8 cellular contexts compared by ENCODE assay signal in the genomic region with DNA sequence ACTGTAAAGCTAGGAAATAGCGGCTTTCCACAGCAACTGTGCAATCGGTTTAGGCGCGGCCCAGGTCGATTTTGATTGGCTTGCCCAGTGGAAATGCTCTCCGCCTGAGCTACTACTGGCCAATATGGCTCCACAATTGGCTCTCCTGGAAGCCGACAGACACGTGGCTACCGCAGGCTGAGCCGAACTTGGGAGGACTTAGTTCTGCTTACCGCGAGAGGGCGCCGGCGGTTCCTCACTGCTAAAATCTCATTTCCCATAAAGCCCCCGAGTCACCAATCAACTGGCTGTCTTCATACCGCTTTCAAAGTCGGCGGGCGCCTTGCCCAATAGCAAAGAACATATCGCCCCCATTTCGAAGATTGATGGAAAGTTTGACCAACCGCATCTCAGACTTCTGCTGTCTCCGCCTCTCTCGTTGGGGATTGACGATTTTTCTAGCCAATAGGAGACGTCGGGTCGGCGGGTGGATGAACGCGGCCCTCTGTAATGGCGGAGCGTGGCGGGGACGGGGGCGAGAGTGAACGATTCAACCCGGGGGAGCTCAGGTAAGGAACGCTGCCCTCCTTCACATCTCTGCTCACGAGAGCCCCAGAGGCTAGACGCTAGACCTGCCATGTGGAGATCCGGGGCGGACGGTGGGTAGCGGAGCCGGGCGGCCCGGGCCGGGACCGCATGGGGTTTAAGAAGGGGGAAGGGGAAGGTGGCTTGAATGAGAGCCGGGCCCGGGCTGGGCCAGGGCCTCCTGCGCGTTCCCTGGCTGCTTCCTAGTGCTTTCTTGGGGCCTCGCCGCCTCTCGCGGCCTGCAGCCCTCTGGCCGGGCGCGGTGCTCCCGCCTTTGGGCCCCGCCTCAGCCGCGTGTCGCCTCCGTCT. TPM values are rescaled to one million over a fixed set of nuclear protein-coding genes. Genes with fewer than 3 reads are reported as not detected.
A peak's percentile ranks its signal among the peaks of the same experiment; 100 is the strongest.
DNase-seq lines count a peak whose midpoint lies in the region; ATAC-seq, FAIRE-seq and TF ChIP-seq lines count a peak whose summit lies in the region.

TSS of gene TCERG1 (plus strand) at position 473 of the 873 bp plus-strand sequence. CDS start at position 490, 17 bp downstream.

- H3K4me1 Mint-ChIP-seq in brain, result peaks cover 33% of the 10 kb centered on the region

- no peaks in the 10 kb centered on the region for H3K36me3 Mint-ChIP-seq in brain

- peak within 1 kb of the TSS; percentile 98 to 100 (median 99) for H3K27ac Mint-ChIP-seq in brain

- ATAC-seq in GM18517 (IDR thresholded peaks at IDR 0.05; ENCODE audit: unreplicated experiment) (peak; percentile 98), HG03060 (IDR thresholded peaks at IDR 0.05; ENCODE audit: low read depth, unreplicated experiment) (peak; percentile 92)

- H3K9me3 Mint-ChIP-seq in brain, result no peaks in the 10 kb centered on the region

- H3K27ac ChIP-seq in 22Rv1 (peak within 1 kb of the TSS; percentile 88), iPS DF 6.9 (ENCODE audit: low read length) (no peak within 1 kb of the TSS)

- H3K27me3 Mint-ChIP-seq in brain, result peaks cover 17% of the 10 kb centered on the region

- no peaks in the 10 kb centered on the region for H3K36me3 ChIP-seq in iPS DF 6.9 (ENCODE audit: control insufficient read depth, insufficient read depth, low read length)

- no peaks in the 10 kb centered on the region for H3K4me1 ChIP-seq in iPS DF 6.9 (ENCODE audit: control insufficient read depth, insufficient read depth, low read length)

- peak; percentile 88 for DNase-seq in NCI-H2107 (lab: John Stamatoyannopoulos, UW)
- DNase-seq in iPS DF 6.9 (ENCODE audit: low read depth, low spot score), result peak; percentile 100
- peak; percentile 100 for DNase-seq in skeletal muscle cell (ENCODE audit: low read depth)

- no CpG with 5 or more reads among the region's 68 CpGs for WGBS in iPS DF 6.9 (ENCODE audit: insufficient coverage, insufficient read length)

- no peaks in the 10 kb centered on the region for H3K9me3 ChIP-seq in iPS DF 6.9 (ENCODE audit: control insufficient read depth, insufficient read depth, low read length)

- FAIRE-seq in TTC549 (lab: Jason Lieb, UNC), result peak; percentile 95

- H3K27me3 ChIP-seq in iPS DF 6.9 (ENCODE audit: control insufficient read depth, insufficient read depth, low read length), result no peaks in the 10 kb centered on the region

- TF ChIP-seq CTCF in 22Rv1 (IDR thresholded peaks at IDR 0.05) (peak; percentile 94), brain (conservative IDR thresholded peaks at IDR 0.05) (peak; percentile 57 to 69)

- peak within 1 kb of the TSS; percentile 96 to 99 (median 99) for H3K4me3 Mint-ChIP-seq in brain

- H3K4me3 ChIP-seq in iPS DF 6.9 (ENCODE audit: low read length) (peak within 1 kb of the TSS; percentile 72), skeletal muscle cell (ENCODE audit: low read depth, low read length) (peak within 1 kb of the TSS; percentile 86)

RNA-seq across cellular contexts. Expression of gene TCERG1, which starts in this region (rescaled TPM):
- polyA plus RNA-seq in brain (ENCODE audit: insufficient read depth, low read depth, low replicate concordance), result 13.0 TPM
